ENCODE assay signal across 2 cellular contexts in genomic region chr19:49864890-49865289, GRCh38.
TF ChIP-seq lines count a peak whose summit lies in the region.

No MANE protein-coding gene starts in this region.

TF ChIP-seq in HEK293, 187 proteins besides CTCF, POLR2A, EP300 and RAD21 (continues in another document):
- TF ChIP-seq ZNF433 (tag by site-specific recombination; IDR thresholded peaks at IDR 0.05; ENCODE audit: low read depth) (no peak), ZNF791 (tag by site-specific recombination; IDR thresholded peaks at IDR 0.05) (no peak), ZNF580 (tag by site-specific recombination; IDR thresholded peaks at IDR 0.05) (0 out of 2 replicates have a peak, but pooled peaks have one; percentile 17), ZNF768 (tag by site-specific recombination; IDR thresholded peaks at IDR 0.05) (0 out of 2 replicates have a peak, but pooled peaks have one; percentile 9), ZNF704 (tag by site-specific recombination; IDR thresholded peaks at IDR 0.05) (no peak), ZNF280C (tag by site-specific recombination; IDR thresholded peaks at IDR 0.05) (no peak), SCRT1 (tag by site-specific recombination; IDR thresholded peaks at IDR 0.05; ENCODE audit: borderline replicate concordance) (no peak), ZFP41 (tag by site-specific recombination; IDR thresholded peaks at IDR 0.05; ENCODE audit: borderline replicate concordance) (no peak), ZBTB6 (tag by site-specific recombination; IDR thresholded peaks at IDR 0.05) (no peak), ZNF112 (tag by site-specific recombination; IDR thresholded peaks at IDR 0.05) (no peak), ZNF311 (tag by site-specific recombination; IDR thresholded peaks at IDR 0.05; ENCODE audit: borderline replicate concordance) (no peak), ZNF350 (tag by site-specific recombination; IDR thresholded peaks at IDR 0.05) (no peak), ZNF544 (tag by site-specific recombination; IDR thresholded peaks at IDR 0.05) (no peak), ZNF280D (tag by site-specific recombination; IDR thresholded peaks at IDR 0.05) (peak; percentile 41; the same call in 1 of the 2 replicates), ZNF114 (tag by site-specific recombination; IDR thresholded peaks at IDR 0.05) (no peak), ZNF747 (tag by site-specific recombination; IDR thresholded peaks at IDR 0.05) (no peak), GLI4 (tag by site-specific recombination; IDR thresholded peaks at IDR 0.05) (no peak), ZNF830 (tag by site-specific recombination; IDR thresholded peaks at IDR 0.05; ENCODE audit: low read depth) (no peak), ZNF19 (tag by site-specific recombination; IDR thresholded peaks at IDR 0.05; ENCODE audit: low read depth) (no peak), ZNF391 (tag by site-specific recombination; IDR thresholded peaks at IDR 0.05; ENCODE audit: borderline replicate concordance, low read depth) (no peak), ZFP69B (tag by site-specific recombination; IDR thresholded peaks at IDR 0.05) (0 out of 2 replicates have a peak, but pooled peaks have one; percentile 7), ZNF623 (tag by site-specific recombination; IDR thresholded peaks at IDR 0.05) (peak; percentile 39; the same call in 1 of the 2 replicates), ZNF121 (tag by site-specific recombination; IDR thresholded peaks at IDR 0.05) (no peak), ZNF473 (tag by site-specific recombination; IDR thresholded peaks at IDR 0.05) (no peak)

TF ChIP-seq in HEK293T, 16 proteins besides CTCF, POLR2A, EP300 and RAD21:
- TF ChIP-seq NFRKB (IDR thresholded peaks at IDR 0.05): no peak
- TF ChIP-seq SUZ12 (IDR thresholded peaks at IDR 0.05): no peak
- TF ChIP-seq ZNF384 (IDR thresholded peaks at IDR 0.05): no peak
- no peak for TF ChIP-seq FOXA1 (IDR thresholded peaks at IDR 0.05)
- TF ChIP-seq L3MBTL2 (conservative IDR thresholded peaks at IDR 0.05): no peak
